Comparison of ENCODE assay signal across 8 cellular contexts in the genomic region with DNA sequence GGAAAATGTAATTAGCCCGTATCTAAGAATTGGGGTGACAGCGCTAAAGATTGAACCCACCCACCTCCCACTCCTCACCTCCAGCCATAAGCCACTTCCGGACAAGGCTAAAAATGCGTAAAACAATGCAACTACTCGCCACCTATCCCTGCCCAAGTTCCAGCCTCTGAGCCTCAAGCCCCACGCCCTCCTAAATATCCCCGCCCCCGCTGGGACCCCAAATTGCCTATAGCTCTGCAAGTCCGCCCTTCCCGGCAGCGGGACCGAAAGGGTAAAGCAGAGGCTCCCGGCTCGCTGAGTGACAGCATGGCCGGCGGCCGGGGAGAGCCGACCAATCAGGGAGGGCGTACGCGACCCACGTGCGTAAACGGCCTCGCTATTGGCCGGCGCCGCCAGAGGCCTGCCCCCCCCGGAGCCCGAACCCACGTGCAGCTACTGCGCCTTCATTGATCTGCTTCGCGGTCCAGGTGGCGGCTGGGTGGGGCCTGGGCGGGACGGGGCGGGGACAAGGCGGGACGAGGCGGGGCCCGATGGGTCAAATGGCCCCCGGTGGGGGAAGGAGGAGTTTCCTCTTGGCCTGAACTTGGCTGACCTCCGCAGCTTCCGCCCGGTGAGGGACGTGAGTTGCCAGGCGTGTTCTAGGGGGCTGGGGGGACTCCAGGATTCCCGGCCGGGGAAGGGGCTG. TPM values are rescaled to one million over a fixed set of nuclear protein-coding genes. Genes with fewer than 3 reads are reported as not detected.
A peak's percentile ranks its signal among the peaks of the same experiment; 100 is the strongest.
DNase-seq lines count a peak whose midpoint lies in the region; ATAC-seq, FAIRE-seq and TF ChIP-seq lines count a peak whose summit lies in the region.

TLE6 (plus strand) TSS at position 564 of the 685 bp plus-strand sequence. CDS start 670 bp downstream, outside the sequence.

- peak within 1 kb of the TSS; percentile 64 for H3K27ac Mint-ChIP-seq in activated naive CD8-positive, alpha-beta T cell treated with anti-CD3 and anti-CD28 coated beads, Interleukin-2, amount 50 U/mL, for 24 hours

- 0 to 1% methylated on average over 49 to 50 of the region's 50 CpGs for WGBS in heart right ventricle, 2 donors
- WGBS in upper lobe of left lung, 2 donors = 0 to 1% methylated on average over 18 to 43 of the region's 50 CpGs

- peak; percentile 99 for DNase-seq in GM12892 (ENCODE audit: insufficient read length)
- DNase-seq in NCI-H1417 treated with DMSO at 0.1 percent for 48 hours (lab: John Stamatoyannopoulos, UW) = peak; percentile 95
- peak; percentile 85 to 94 for DNase-seq in SW 1271 (lab: John Stamatoyannopoulos, UW)
- peak; percentile 94 for DNase-seq in activated naive CD8-positive, alpha-beta T cell treated with anti-CD3 and anti-CD28 coated beads, Interleukin-2, amount 50 U/mL, for 24 hours
- DNase-seq in heart right ventricle = peak; percentile 96 to 97
- DNase-seq in posterior cingulate gyrus = peak; percentile 87 to 100 (median 93)
- DNase-seq in upper lobe of left lung = peak; percentile 94 to 98

- intact Hi-C loops in heart right ventricle (cut with DNase I) (loop anchor here in 5 of 10 donors (2.0 to 10.0 kb wide), 5 partner anchors 26 to 60 kb away; partner anchors contain the start of gene TLE2 (in 1 of the 5)), posterior cingulate gyrus (cut with DNase I) (loop anchor here (1.0 kb wide), 1 partner anchor 59 kb away; no protein-coding TSS in a partner anchor)

- H3K9me3 ChIP-seq in heart right ventricle (no peaks in the 10 kb centered on the region), upper lobe of left lung (no peaks in the 10 kb centered on the region)

- no peaks in the 10 kb centered on the region for H3K36me3 Mint-ChIP-seq in activated naive CD8-positive, alpha-beta T cell treated with anti-CD3 and anti-CD28 coated beads, Interleukin-2, amount 50 U/mL, for 24 hours (ENCODE audit: low read depth)

- ATAC-seq in HG02798 (IDR thresholded peaks at IDR 0.05; ENCODE audit: poor library complexity, unreplicated experiment) (peak; percentile 97), heart right ventricle (peak; percentile 94 to 97 (median 96)), upper lobe of left lung (ENCODE audit: low FRiP score in 2 of 2) (peak; percentile 95 to 96)
- ATAC-seq in activated naive CD8-positive, alpha-beta T cell treated with anti-CD3 and anti-CD28 coated beads, Interleukin-2, amount 50 U/mL, for 24 hours = peak; percentile 97

- H3K4me1 Mint-ChIP-seq in activated naive CD8-positive, alpha-beta T cell treated with anti-CD3 and anti-CD28 coated beads, Interleukin-2, amount 50 U/mL, for 24 hours = peaks cover 24% of the 10 kb centered on the region

- TF ChIP-seq POLR2A in GM12892 (IDR thresholded peaks at IDR 0.05; ENCODE audit: low read depth, low read length) (peak; percentile 75; the same call in 1 of the 2 replicates), upper lobe of left lung (IDR thresholded peaks at IDR 0.05) (peak in 1 of 4 donors; percentile 12)

- H3K27ac ChIP-seq in heart right ventricle (peak within 1 kb of the TSS in 9 of 10 donors; percentile 25 to 68 (median 51)), upper lobe of left lung (peak within 1 kb of the TSS; percentile 72 to 82 (median 78))

- H3K4me3 Mint-ChIP-seq in activated naive CD8-positive, alpha-beta T cell treated with anti-CD3 and anti-CD28 coated beads, Interleukin-2, amount 50 U/mL, for 24 hours = peak within 1 kb of the TSS; percentile 83

- no peaks in the 10 kb centered on the region for H3K36me3 ChIP-seq in heart right ventricle
- no peaks in the 10 kb centered on the region for H3K36me3 ChIP-seq in upper lobe of left lung

- peak within 1 kb of the TSS; percentile 30 to 63 (median 54) for H3K4me3 ChIP-seq in heart right ventricle
- H3K4me3 ChIP-seq in upper lobe of left lung = peak within 1 kb of the TSS; percentile 42 to 63 (median 51)

- peak; percentile 98 for FAIRE-seq in GM12892 (lab: Jason Lieb, UNC)

- H3K4me1 ChIP-seq in heart right ventricle = peaks cover 20 to 63% (median 57%) of the 10 kb centered on the region in 9 donors
- peaks cover 58 to 80% (median 72%) of the 10 kb centered on the region in 4 donors for H3K4me1 ChIP-seq in upper lobe of left lung

- TF ChIP-seq EP300 in upper lobe of left lung (IDR thresholded peaks at IDR 0.05) = peak in 1 of 4 donors; percentile 39

- TF ChIP-seq CTCF in heart right ventricle (IDR thresholded peaks at IDR 0.05) (no peak), upper lobe of left lung (IDR thresholded peaks at IDR 0.05) (no peak)

- H3K27me3 Mint-ChIP-seq in activated naive CD8-positive, alpha-beta T cell treated with anti-CD3 and anti-CD28 coated beads, Interleukin-2, amount 50 U/mL, for 24 hours = peaks cover 11% of the 10 kb centered on the region

- H3K27me3 ChIP-seq in heart right ventricle = no peaks in the 10 kb centered on the region
- H3K27me3 ChIP-seq in upper lobe of left lung = no peaks in the 10 kb centered on the region

- H3K9me3 Mint-ChIP-seq in activated naive CD8-positive, alpha-beta T cell treated with anti-CD3 and anti-CD28 coated beads, Interleukin-2, amount 50 U/mL, for 24 hours = no peaks in the 10 kb centered on the region

RNA-seq across cellular contexts. Expression of gene TLE6, which starts in this region (rescaled TPM):
- 18.1 TPM for polyA plus RNA-seq in GM12892 (2012; ENCODE audit: missing spikeins)
- 1 to 10 TPM in 2 of 10 donors, under 1 TPM in 5, not detected in 3; 0.34 to 2.8 (median 0.45) TPM for total RNA-seq in heart right ventricle
- polyA plus RNA-seq in heart right ventricle = 1 to 10 TPM; 1.2 to 3.5 TPM
- total RNA-seq in upper lobe of left lung = 10 to 100 TPM in 2 of 6 donors, 1 to 10 TPM in 4; 4.1 to 49.2 (median 5.4) TPM

Comparison
In these comparisons a context has a peak if more than half of its experiments do, and no peak if none do; other contexts are left out.
1. Peak in every context shown above with its lines: DNase-seq, ATAC-seq, H3K4me3 ChIP-seq and H3K27ac ChIP-seq.